Comparison of ENCODE assay signal across 23 cellular contexts in the genomic region with DNA sequence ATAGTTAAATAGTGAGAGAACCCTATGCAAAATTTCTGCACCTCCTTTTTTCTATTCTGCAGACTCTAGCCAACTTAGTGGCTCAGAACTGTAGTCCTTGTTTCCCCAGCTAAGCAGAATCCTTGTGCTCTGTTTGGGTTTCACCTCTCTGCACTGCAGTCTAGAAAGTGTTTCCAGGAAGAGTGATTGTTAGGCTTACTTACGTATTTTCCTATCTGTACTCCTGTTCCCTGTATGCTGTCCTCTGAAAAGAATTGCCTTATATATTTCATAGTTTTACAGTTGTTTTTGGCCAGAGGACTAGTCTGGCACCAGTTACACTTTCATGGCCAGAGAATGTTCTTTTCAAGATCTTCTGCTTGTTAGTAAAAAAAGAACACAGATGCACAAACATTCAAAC.
DNase-seq lines count a peak whose midpoint lies in the region; ATAC-seq and TF ChIP-seq lines count a peak whose summit lies in the region.
"Had no signal": no experiment of that assay in that cellular context is flagged by ENCODE, and none has a peak within 500 bp of the region (broad histone marks: within the 10 kb centered on the region; RNA-seq: fewer than 3 reads in every experiment).

No MANE protein-coding gene starts in this region.

- TF ChIP-seq CTCF in choroid plexus epithelial cell (conservative IDR thresholded peaks at IDR 0.05; ENCODE audit: low read depth, low read length) = no peak
- no peak for TF ChIP-seq CTCF in fibroblast of the aortic adventitia (IDR thresholded peaks at IDR 0.05; ENCODE audit: insufficient read depth, low read length)

- no peak overlapping the region for H3K27ac Mint-ChIP-seq in activated CD4-positive, alpha-beta T cell treated with anti-CD3 and anti-CD28 coated beads, Interleukin-2, amount 10 ng/mL, durations not matched to agents 24 days and 14 days
- H3K27ac Mint-ChIP-seq: CD14-positive monocyte; CD4-positive, alpha-beta T cell; CD8-positive, alpha-beta memory T cell had no signal

- no peak overlapping the region for H3K4me3 ChIP-seq in choroid plexus epithelial cell (ENCODE audit: low read depth, low read length)
- no peak overlapping the region for H3K4me3 ChIP-seq in fibroblast of the aortic adventitia (ENCODE audit: low read depth, low read length)
- H3K4me3 ChIP-seq: A549; BLaER1 treated with 17β-estradiol and CSF1 and Interleukin-3, amounts not matched to agents 10 nM and 100 nM; GM12878; GM23248 had no signal

- no peaks in the 10 kb centered on the region for H3K27me3 Mint-ChIP-seq in activated CD4-positive, alpha-beta T cell treated with anti-CD3 and anti-CD28 coated beads, Interleukin-2, amount 10 ng/mL, durations not matched to agents 24 days and 14 days
- H3K27me3 Mint-ChIP-seq: CD4-positive, alpha-beta T cell; CD8-positive, alpha-beta memory T cell had no signal

- DNase-seq in brain pericyte (ENCODE audit: low read depth, low spot score) (peak; percentile 7), choroid plexus epithelial cell (ENCODE audit: low read depth) (peak; percentile 39), fibroblast of the aortic adventitia (ENCODE audit: low read depth) (peak; percentile 36), NCI-H1105 treated with DMSO at 0.1 percent for 48 hours (lab: John Stamatoyannopoulos, UW) (no peak)
- no peak for DNase-seq in activated CD4-positive, alpha-beta T cell treated with anti-CD3 and anti-CD28 coated beads, Interleukin-2, amount 10 ng/mL, durations not matched to agents 24 days and 14 days
- DNase-seq: 8988T; ACHN; AML-193; BE2C; CD4-positive, alpha-beta T cell; CD8-positive, alpha-beta memory T cell; DMS 273 treated with DMSO at 0.1 percent for 48 hours; DMS79; EL; GDM1; GM23248; H7; HCEC 1CT had no signal

- ATAC-seq in HG02678 (IDR thresholded peaks at IDR 0.05; ENCODE audit: unreplicated experiment) = no peak
- ATAC-seq: A549, GM12878 had no signal

- H3K36me3 Mint-ChIP-seq in activated CD4-positive, alpha-beta T cell treated with anti-CD3 and anti-CD28 coated beads, Interleukin-2, amount 10 ng/mL, durations not matched to agents 24 days and 14 days (ENCODE audit: low read depth) = no peaks in the 10 kb centered on the region
- H3K36me3 Mint-ChIP-seq: CD14-positive monocyte; CD8-positive, alpha-beta memory T cell had no signal

- no peaks in the 10 kb centered on the region for H3K4me1 Mint-ChIP-seq in activated CD4-positive, alpha-beta T cell treated with anti-CD3 and anti-CD28 coated beads, Interleukin-2, amount 10 ng/mL, durations not matched to agents 24 days and 14 days
- H3K4me1 Mint-ChIP-seq: CD14-positive monocyte; CD8-positive, alpha-beta memory T cell had no signal

- intact Hi-C loops in activated CD4-positive, alpha-beta T cell treated with anti-CD3 and anti-CD28 coated beads, Interleukin-2, amount 10 ng/mL, durations not matched to agents 24 days and 14 days (cut with micrococcal nuclease) = no loop called here

- no peak overlapping the region for H3K4me3 Mint-ChIP-seq in activated CD4-positive, alpha-beta T cell treated with anti-CD3 and anti-CD28 coated beads, Interleukin-2, amount 10 ng/mL, durations not matched to agents 24 days and 14 days
- H3K4me3 Mint-ChIP-seq: CD14-positive monocyte; CD4-positive, alpha-beta T cell; CD8-positive, alpha-beta memory T cell had no signal

- no peaks in the 10 kb centered on the region for H3K9me3 Mint-ChIP-seq in activated CD4-positive, alpha-beta T cell treated with anti-CD3 and anti-CD28 coated beads, Interleukin-2, amount 10 ng/mL, durations not matched to agents 24 days and 14 days
- H3K9me3 Mint-ChIP-seq: CD4-positive, alpha-beta T cell had no signal

Comparison
In these comparisons a context has a peak if more than half of its experiments do, and no peak if none do; other contexts are left out.
1. DNase-seq: peak in brain pericyte (single experiment), choroid plexus epithelial cell (single experiment) and fibroblast of the aortic adventitia (single experiment); none in NCI-H1105 treated with DMSO at 0.1 percent for 48 hours (single experiment) and activated CD4-positive, alpha-beta T cell treated with anti-CD3 and anti-CD28 coated beads, Interleukin-2, amount 10 ng/mL, durations not matched to agents 24 days and 14 days (single experiment).